In the genomic region with DNA sequence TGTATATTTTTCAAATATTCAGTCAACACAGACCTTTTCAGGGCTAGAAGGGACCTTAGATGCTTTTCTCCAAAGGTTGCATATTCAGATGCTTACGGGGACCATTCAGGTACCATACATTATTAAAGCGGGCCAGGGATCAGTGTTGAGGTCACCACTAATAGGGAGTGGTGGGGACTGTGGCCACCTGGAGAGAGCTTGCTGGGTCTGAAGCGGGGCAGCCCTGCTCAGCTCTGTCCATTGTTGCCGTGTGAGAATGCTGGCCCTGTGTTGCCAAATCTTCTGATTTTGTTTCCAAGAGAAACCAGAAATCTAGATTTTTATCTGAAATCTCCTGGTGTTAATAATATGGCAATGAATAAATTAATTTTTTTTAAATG, we compare ENCODE assay signal across 13 cellular contexts. TPM values are rescaled to one million over a fixed set of nuclear protein-coding genes. Genes with fewer than 3 reads are reported as not detected.
DNase-seq lines count a peak whose midpoint lies in the region; ATAC-seq and TF ChIP-seq lines count a peak whose summit lies in the region.
"Had no signal": no experiment of that assay in that cellular context is flagged by ENCODE, and none has a peak within 500 bp of the region (broad histone marks: within the 10 kb centered on the region; RNA-seq: fewer than 3 reads in every experiment).

No MANE protein-coding gene starts in this region.

- H3K9me3 Mint-ChIP-seq in MCF 10A (ENCODE audit: unreplicated experiment), result no peaks in the 10 kb centered on the region
- no peaks in the 10 kb centered on the region for H3K9me3 Mint-ChIP-seq in natural killer cell treated with Interleukin-12 subunit alpha and Interleukin-12 subunit beta and Interleukin-15 and Interleukin-18, amount 100 ng/mL, for 72 hours
- H3K9me3 Mint-ChIP-seq in activated CD8-positive, alpha-beta T cell treated with anti-CD3 and anti-CD28 coated beads for 36 hours, result no peaks in the 10 kb centered on the region
- H3K9me3 Mint-ChIP-seq in activated CD4-positive, alpha-beta T cell treated with anti-CD3 and anti-CD28 coated beads, Interleukin-2, amount 10 ng/mL, durations not matched to agents 7 days and 5 days, result no peaks in the 10 kb centered on the region
- H3K9me3 Mint-ChIP-seq: stimulated activated naive B cell treated with anti-CD40 and anti-IgM and Interleukin-4, amounts not matched to agents 10 μg/mL and 1 μg/mL and 100 μg/mL, for 72 hours had no signal

- BruUV-seq in MCF 10A (replicated peaks; lab: Mats Ljungman, UMichigan), result no TSS peak
- BruUV-seq in mammary epithelial cell (replicated peaks; lab: Mats Ljungman, UMichigan), result no TSS peak

- H2AFZ ChIP-seq in mammary epithelial cell (ENCODE audit: low read depth, low read length), result no peak overlapping the region

- H3K36me3 ChIP-seq in mammary epithelial cell (ENCODE audit: insufficient read depth, low read length) (no peaks in the 10 kb centered on the region), vagina (peaks cover 0 to 8% of the 10 kb centered on the region in 2 donors)

- 75% methylated on average over 4 of the region's 4 CpGs for WGBS in mammary epithelial cell (ENCODE audit: low coverage, missing lambda C conversion rate)

- peaks cover 10% of the 10 kb centered on the region for H3K79me2 ChIP-seq in mammary epithelial cell (ENCODE audit: insufficient read depth, low read length)

- TF ChIP-seq CTCF in MCF 10A (IDR thresholded peaks at IDR 0.05; ENCODE audit: unreplicated experiment) (no peak), mammary epithelial cell (conservative IDR thresholded peaks at IDR 0.05 in 1 of 2, IDR thresholded peaks at IDR 0.05 in 1 of 2; ENCODE audit: extremely low read depth in 1 of 2, insufficient read depth in 1 of 2, low read depth in 1 of 2, low read length in 2 of 2) (no peak), coronary artery (IDR thresholded peaks at IDR 0.05) (no peak), vagina (IDR thresholded peaks at IDR 0.05) (no peak)
- no peak for TF ChIP-seq CTCF in activated CD8-positive, alpha-beta T cell treated with anti-CD3 and anti-CD28 coated beads for 36 hours (IDR thresholded peaks at IDR 0.05)

- H3K9ac ChIP-seq in mammary epithelial cell (ENCODE audit: insufficient read depth, low read length), result no peak overlapping the region

- no peaks in the 10 kb centered on the region for H3K27me3 Mint-ChIP-seq in MCF 10A (ENCODE audit: insufficient read depth, unreplicated experiment)
- no peaks in the 10 kb centered on the region for H3K27me3 Mint-ChIP-seq in natural killer cell treated with Interleukin-12 subunit alpha and Interleukin-12 subunit beta and Interleukin-15 and Interleukin-18, amount 100 ng/mL, for 72 hours
- no peaks in the 10 kb centered on the region for H3K27me3 Mint-ChIP-seq in activated CD8-positive, alpha-beta T cell treated with anti-CD3 and anti-CD28 coated beads for 36 hours
- no peaks in the 10 kb centered on the region for H3K27me3 Mint-ChIP-seq in activated CD4-positive, alpha-beta T cell treated with anti-CD3 and anti-CD28 coated beads, Interleukin-2, amount 10 ng/mL, durations not matched to agents 7 days and 5 days
- H3K27me3 Mint-ChIP-seq: stimulated activated naive B cell treated with anti-CD40 and anti-IgM and Interleukin-4, amounts not matched to agents 10 μg/mL and 1 μg/mL and 100 μg/mL, for 72 hours had no signal

- in situ Hi-C loops in mammary epithelial cell (cut with MboI; ENCODE audit: low sequenced_read_pairs in 2 of 2), result no loop called here

- H3K4me3 ChIP-seq in mammary epithelial cell (replicated peaks in 1 of 3; ENCODE audit: insufficient read depth in 1 of 3, low read depth in 2 of 3, low read length in 3 of 3) (no peak overlapping the region), coronary artery (no peak overlapping the region), vagina (no peak overlapping the region)

- dilution Hi-C loops in mammary epithelial cell (cut with HindIII; ENCODE audit: low sequenced_read_pairs), result no loop called here

- DNase-seq in MCF 10A (ENCODE audit: unreplicated experiment) (no peak), mammary epithelial cell (no peak), coronary artery (ENCODE audit: low spot score) (no peak), vagina (ENCODE audit: extremely low spot score in 2 of 2) (no peak)
- DNase-seq in natural killer cell treated with Interleukin-12 subunit alpha and Interleukin-12 subunit beta and Interleukin-15 and Interleukin-18, amount 100 ng/mL, for 72 hours (ENCODE audit: low spot score), result no peak
- DNase-seq in activated CD8-positive, alpha-beta T cell treated with anti-CD3 and anti-CD28 coated beads for 36 hours, result no peak
- no peak for DNase-seq in activated CD4-positive, alpha-beta T cell treated with anti-CD3 and anti-CD28 coated beads, Interleukin-2, amount 10 ng/mL, durations not matched to agents 7 days and 5 days
- DNase-seq: 8988T; DMS153; NCI-H446; stimulated activated CD4-positive, alpha-beta T cell treated with anti-CD3 and anti-CD28 coated beads, Interleukin-2, amount 100 ng/mL, for 24 hours; stimulated activated naive B cell treated with anti-CD40 and anti-IgM and Interleukin-4, amounts not matched to agents 10 μg/mL and 1 μg/mL and 100 μg/mL, for 72 hours had no signal

- H3K4me1 ChIP-seq in mammary epithelial cell (ENCODE audit: insufficient read depth, low read length) (peaks cover 25% of the 10 kb centered on the region), vagina (peaks cover 61% of the 10 kb centered on the region)

- POLR2A ChIA-PET in MCF 10A (lab: Yijun Ruan, JAX), result interaction anchor here (0.6 to 2.9 kb wide), 3 partner anchors 10 to 48 kb away, joined by 3 to 42 read pairs (median 13); a partner anchor contains a TSS
- POLR2A ChIA-PET in activated CD8-positive, alpha-beta T cell treated with anti-CD3 and anti-CD28 coated beads for 36 hours (lab: Charles Lee), result interaction anchor here (1.0 to 1.3 kb wide), 2 partner anchors 12 to 20 kb away, joined by 3 to 4 read pairs; no protein-coding TSS in a partner anchor
- POLR2A ChIA-PET in activated CD4-positive, alpha-beta T cell treated with anti-CD3 and anti-CD28 coated beads, Interleukin-2, amount 10 ng/mL, durations not matched to agents 7 days and 5 days (lab: Charles Lee), result no interaction called here

- no peaks in the 10 kb centered on the region for H4K20me1 ChIP-seq in mammary epithelial cell (ENCODE audit: insufficient read depth, low read length)

- ATAC-seq in natural killer cell treated with Interleukin-12 subunit alpha and Interleukin-12 subunit beta and Interleukin-15 and Interleukin-18, amount 100 ng/mL, for 72 hours, result no peak
- ATAC-seq in GM21447 (IDR thresholded peaks at IDR 0.05; ENCODE audit: unreplicated experiment), result no peak
- ATAC-seq in activated CD8-positive, alpha-beta T cell treated with anti-CD3 and anti-CD28 coated beads for 36 hours, result no peak

- no peak for TF ChIP-seq POLR2A in vagina (IDR thresholded peaks at IDR 0.05)

- H3K9me3 ChIP-seq in mammary epithelial cell (replicated peaks; ENCODE audit: insufficient read depth, low read length) (no peaks in the 10 kb centered on the region), vagina (no peaks in the 10 kb centered on the region)

- no peak overlapping the region for H3K4me3 Mint-ChIP-seq in MCF 10A (ENCODE audit: unreplicated experiment)
- H3K4me3 Mint-ChIP-seq in natural killer cell treated with Interleukin-12 subunit alpha and Interleukin-12 subunit beta and Interleukin-15 and Interleukin-18, amount 100 ng/mL, for 72 hours, result no peak overlapping the region
- H3K4me3 Mint-ChIP-seq in activated CD8-positive, alpha-beta T cell treated with anti-CD3 and anti-CD28 coated beads for 36 hours, result no peak overlapping the region
- no peak overlapping the region for H3K4me3 Mint-ChIP-seq in activated CD4-positive, alpha-beta T cell treated with anti-CD3 and anti-CD28 coated beads, Interleukin-2, amount 10 ng/mL, durations not matched to agents 7 days and 5 days
- H3K4me3 Mint-ChIP-seq: stimulated activated naive B cell treated with anti-CD40 and anti-IgM and Interleukin-4, amounts not matched to agents 10 μg/mL and 1 μg/mL and 100 μg/mL, for 72 hours had no signal

- no peak overlapping the region for H3K27ac ChIP-seq in mammary epithelial cell (ENCODE audit: insufficient read depth, low read depth, low read length)
- peak overlapping the region; percentile 63 to 86 for H3K27ac ChIP-seq in coronary artery
- H3K27ac ChIP-seq in vagina, result peak overlapping the region; percentile 42

- no peak overlapping the region for H3K4me2 ChIP-seq in mammary epithelial cell (ENCODE audit: insufficient read depth, low read depth, low read length)

- H3K4me1 Mint-ChIP-seq in MCF 10A (ENCODE audit: insufficient read depth, unreplicated experiment), result peaks cover 18% of the 10 kb centered on the region
- H3K4me1 Mint-ChIP-seq in natural killer cell treated with Interleukin-12 subunit alpha and Interleukin-12 subunit beta and Interleukin-15 and Interleukin-18, amount 100 ng/mL, for 72 hours (ENCODE audit: low read depth in 2 of 2), result peaks cover 41 to 64% of the 10 kb centered on the region in 2 donors
- peaks cover 28% of the 10 kb centered on the region for H3K4me1 Mint-ChIP-seq in activated CD8-positive, alpha-beta T cell treated with anti-CD3 and anti-CD28 coated beads for 36 hours (ENCODE audit: low read depth)
- H3K4me1 Mint-ChIP-seq in activated CD4-positive, alpha-beta T cell treated with anti-CD3 and anti-CD28 coated beads, Interleukin-2, amount 10 ng/mL, durations not matched to agents 7 days and 5 days, result peaks cover 11% of the 10 kb centered on the region

- no peaks in the 10 kb centered on the region for H3K27me3 ChIP-seq in mammary epithelial cell (ENCODE audit: insufficient read depth, low read length)
- no peaks in the 10 kb centered on the region for H3K27me3 ChIP-seq in vagina

- intact Hi-C loops in MCF 10A (cut with micrococcal nuclease), result no loop called here
- intact Hi-C loops in mammary epithelial cell (cut with micrococcal nuclease), result no loop called here
- intact Hi-C loops in vagina (cut with DNase I), result no loop called here
- intact Hi-C loops in activated CD8-positive, alpha-beta T cell treated with anti-CD3 and anti-CD28 coated beads for 36 hours (cut with micrococcal nuclease), result no loop called here

- CTCF ChIA-PET in MCF 10A (lab: Yijun Ruan, JAX) (interaction anchor here (1.7 to 1.9 kb wide), 3 partner anchors 15 to 59 kb away, joined by 4 to 6 read pairs (median 4); no protein-coding TSS in a partner anchor), mammary epithelial cell (lab: Charles Lee; ENCODE audit: low non-redundant PET) (no interaction called here)
- CTCF ChIA-PET in activated CD8-positive, alpha-beta T cell treated with anti-CD3 and anti-CD28 coated beads for 36 hours (lab: Charles Lee), result interaction anchor here (0.8 to 13.5 kb wide), 5 partner anchors 9 to 66 kb away, joined by 3 to 102 read pairs (median 9); no protein-coding TSS in a partner anchor
- CTCF ChIA-PET in activated CD4-positive, alpha-beta T cell treated with anti-CD3 and anti-CD28 coated beads, Interleukin-2, amount 10 ng/mL, durations not matched to agents 7 days and 5 days (lab: Charles Lee), result interaction anchor here (0.7 to 1.4 kb wide), 5 partner anchors 14 to 477 kb away, joined by 3 read pairs; no protein-coding TSS in a partner anchor

- peak overlapping the region; percentile 69 for H3K27ac Mint-ChIP-seq in MCF 10A (ENCODE audit: low read depth, unreplicated experiment)
- peak overlapping the region; percentile 63 to 89 for H3K27ac Mint-ChIP-seq in natural killer cell treated with Interleukin-12 subunit alpha and Interleukin-12 subunit beta and Interleukin-15 and Interleukin-18, amount 100 ng/mL, for 72 hours
- no peak overlapping the region for H3K27ac Mint-ChIP-seq in activated CD8-positive, alpha-beta T cell treated with anti-CD3 and anti-CD28 coated beads for 36 hours
- no peak overlapping the region for H3K27ac Mint-ChIP-seq in activated CD4-positive, alpha-beta T cell treated with anti-CD3 and anti-CD28 coated beads, Interleukin-2, amount 10 ng/mL, durations not matched to agents 7 days and 5 days
- H3K27ac Mint-ChIP-seq: stimulated activated naive B cell treated with anti-CD40 and anti-IgM and Interleukin-4, amounts not matched to agents 10 μg/mL and 1 μg/mL and 100 μg/mL, for 72 hours had no signal

- peaks cover 23% of the 10 kb centered on the region for H3K36me3 Mint-ChIP-seq in MCF 10A (ENCODE audit: insufficient read depth, unreplicated experiment)
- H3K36me3 Mint-ChIP-seq in natural killer cell treated with Interleukin-12 subunit alpha and Interleukin-12 subunit beta and Interleukin-15 and Interleukin-18, amount 100 ng/mL, for 72 hours, result peaks cover 10% of the 10 kb centered on the region
- peaks cover 12% of the 10 kb centered on the region for H3K36me3 Mint-ChIP-seq in activated CD8-positive, alpha-beta T cell treated with anti-CD3 and anti-CD28 coated beads for 36 hours (ENCODE audit: low read depth)
- peaks cover 17% of the 10 kb centered on the region for H3K36me3 Mint-ChIP-seq in activated CD4-positive, alpha-beta T cell treated with anti-CD3 and anti-CD28 coated beads, Interleukin-2, amount 10 ng/mL, durations not matched to agents 7 days and 5 days (ENCODE audit: low read depth)

RNA-seq across cellular contexts. Expression of a gene that starts 23.7 kb away (rescaled TPM):
- total RNA-seq in MCF 10A (2022), result 47.7 and 55.9 TPM in 2 replicates
- total RNA-seq in mammary epithelial cell, result 10 to 100 TPM; 35.3 to 47.4 TPM
- 29.6 TPM for polyA plus RNA-seq in mammary epithelial cell
- 207 TPM for polyA minus RNA-seq in mammary epithelial cell
- total RNA-seq in natural killer cell treated with Interleukin-12 subunit alpha and Interleukin-12 subunit beta and Interleukin-15 and Interleukin-18, amount 100 ng/mL, for 72 hours, result 100 to 1,000 TPM; 130 to 214 TPM
- 33.6 TPM for total RNA-seq in vagina
- total RNA-seq in activated CD8-positive, alpha-beta T cell treated with anti-CD3 and anti-CD28 coated beads for 36 hours, result 10 to 100 TPM; 36.8 to 38.9 TPM
- total RNA-seq in activated CD4-positive, alpha-beta T cell treated with anti-CD3 and anti-CD28 coated beads, Interleukin-2, amount 10 ng/mL, durations not matched to agents 7 days and 5 days, result 10 to 100 TPM; 79.7 to 89.0 TPM

Comparison
In these comparisons a context has a peak if more than half of its experiments do, and no peak if none do; other contexts are left out.
1. H3K27ac Mint-ChIP-seq: peak in MCF 10A (single experiment) and natural killer cell treated with Interleukin-12 subunit alpha and Interleukin-12 subunit beta and Interleukin-15 and Interleukin-18, amount 100 ng/mL, for 72 hours (2 of 2); none in activated CD8-positive, alpha-beta T cell treated with anti-CD3 and anti-CD28 coated beads for 36 hours (single experiment) and activated CD4-positive, alpha-beta T cell treated with anti-CD3 and anti-CD28 coated beads, Interleukin-2, amount 10 ng/mL, durations not matched to agents 7 days and 5 days (single experiment).